In genomic region chr5:43320846-43321245, GRCh38 we compare ENCODE assay signal across 1 cellular context.
TF ChIP-seq lines count a peak whose summit lies in the region.

No MANE protein-coding gene starts in this region.

TF ChIP-seq in K562, 482 proteins besides CTCF, POLR2A, EP300 and RAD21 (continued from another document and continues in another):
- no peak for TF ChIP-seq ARID4B (CRISPR knock-in tag; IDR thresholded peaks at IDR 0.05)
- no peak for TF ChIP-seq CREB1 (IDR thresholded peaks at IDR 0.05)
- no peak for TF ChIP-seq CREB1 (CRISPR knock-in tag; IDR thresholded peaks at IDR 0.05)
- no peak for TF ChIP-seq TFAM (CRISPR knock-in tag; conservative IDR thresholded peaks at IDR 0.05)
- TF ChIP-seq LARP7 (IDR thresholded peaks at IDR 0.05) = 0 out of 2 replicates have a peak, but pooled peaks have one; percentile 33
- 0 out of 2 replicates have a peak, but pooled peaks have one; percentile 28 for TF ChIP-seq MTA3 (IDR thresholded peaks at IDR 0.05; ENCODE audit: borderline replicate concordance)
- TF ChIP-seq ZNF764 (CRISPR knock-in tag; IDR thresholded peaks at IDR 0.05; ENCODE audit: low read depth) = no peak
- no peak for TF ChIP-seq BACH1 (tag; IDR thresholded peaks at IDR 0.05)
- peak; percentile 89 for TF ChIP-seq TCF3 (CRISPR knock-in tag; IDR thresholded peaks at IDR 0.05)
- no peak for TF ChIP-seq ETS2 (tag; IDR thresholded peaks at IDR 0.05; ENCODE audit: borderline replicate concordance, poor library complexity, severe bottlenecking)
- no peak for TF ChIP-seq CHD4 (IDR thresholded peaks at IDR 0.05; ENCODE audit: insufficient read depth, insufficient replicate concordance, low read depth, low read length, poor library complexity, severe bottlenecking)
- no peak for TF ChIP-seq ZNF232 (CRISPR knock-in tag; IDR thresholded peaks at IDR 0.05)
- TF ChIP-seq SNIP1 (IDR thresholded peaks at IDR 0.05; ENCODE audit: low read depth) = no peak
- TF ChIP-seq CBX2 (IDR thresholded peaks at IDR 0.05; ENCODE audit: insufficient read depth, low read length, poor library complexity, severe bottlenecking) = no peak
- TF ChIP-seq, protein P1, sequence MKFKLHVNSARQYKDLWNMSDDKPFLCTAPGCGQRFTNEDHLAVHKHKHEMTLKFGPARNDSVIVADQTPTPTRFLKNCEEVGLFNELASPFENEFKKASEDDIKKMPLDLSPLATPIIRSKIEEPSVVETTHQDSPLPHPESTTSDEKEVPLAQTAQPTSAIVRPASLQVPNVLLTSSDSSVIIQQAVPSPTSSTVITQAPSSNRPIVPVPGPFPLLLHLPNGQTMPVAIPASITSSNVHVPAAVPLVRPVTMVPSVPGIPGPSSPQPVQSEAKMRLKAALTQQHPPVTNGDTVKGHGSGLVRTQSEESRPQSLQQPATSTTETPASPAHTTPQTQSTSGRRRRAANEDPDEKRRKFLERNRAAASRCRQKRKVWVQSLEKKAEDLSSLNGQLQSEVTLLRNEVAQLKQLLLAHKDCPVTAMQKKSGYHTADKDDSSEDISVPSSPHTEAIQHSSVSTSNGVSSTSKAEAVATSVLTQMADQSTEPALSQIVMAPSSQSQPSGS (CRISPR knock-in tag; IDR thresholded peaks at IDR 0.05) = no peak
- TF ChIP-seq HMG20B (CRISPR knock-in tag; IDR thresholded peaks at IDR 0.05) = no peak
- no peak for TF ChIP-seq SRSF9 (IDR thresholded peaks at IDR 0.05; ENCODE audit: borderline replicate concordance, low read depth, low read length)
- TF ChIP-seq MAFF (IDR thresholded peaks at IDR 0.05; ENCODE audit: low read length) = no peak
- peak; percentile 45; the same call in 1 of the 2 replicates for TF ChIP-seq STAT5A (IDR thresholded peaks at IDR 0.05; ENCODE audit: borderline replicate concordance, low read length)
- no peak for TF ChIP-seq RBM14 (IDR thresholded peaks at IDR 0.05; ENCODE audit: borderline replicate concordance, insufficient read depth, low read depth, low read length)
- TF ChIP-seq ZNF561 (CRISPR knock-in tag; conservative IDR thresholded peaks at IDR 0.05) = no peak
- no peak for TF ChIP-seq HNRNPH1 (optimal IDR thresholded peaks at IDR 0.05; ENCODE audit: low read depth, low read length)
- TF ChIP-seq ZSCAN29 (IDR thresholded peaks at IDR 0.05) = no peak
- TF ChIP-seq DDX20 (tag; IDR thresholded peaks at IDR 0.05; ENCODE audit: low read depth) = no peak
- TF ChIP-seq CBX1 (IDR thresholded peaks at IDR 0.05; ENCODE audit: low read depth) = no peak
- TF ChIP-seq, protein P2, sequence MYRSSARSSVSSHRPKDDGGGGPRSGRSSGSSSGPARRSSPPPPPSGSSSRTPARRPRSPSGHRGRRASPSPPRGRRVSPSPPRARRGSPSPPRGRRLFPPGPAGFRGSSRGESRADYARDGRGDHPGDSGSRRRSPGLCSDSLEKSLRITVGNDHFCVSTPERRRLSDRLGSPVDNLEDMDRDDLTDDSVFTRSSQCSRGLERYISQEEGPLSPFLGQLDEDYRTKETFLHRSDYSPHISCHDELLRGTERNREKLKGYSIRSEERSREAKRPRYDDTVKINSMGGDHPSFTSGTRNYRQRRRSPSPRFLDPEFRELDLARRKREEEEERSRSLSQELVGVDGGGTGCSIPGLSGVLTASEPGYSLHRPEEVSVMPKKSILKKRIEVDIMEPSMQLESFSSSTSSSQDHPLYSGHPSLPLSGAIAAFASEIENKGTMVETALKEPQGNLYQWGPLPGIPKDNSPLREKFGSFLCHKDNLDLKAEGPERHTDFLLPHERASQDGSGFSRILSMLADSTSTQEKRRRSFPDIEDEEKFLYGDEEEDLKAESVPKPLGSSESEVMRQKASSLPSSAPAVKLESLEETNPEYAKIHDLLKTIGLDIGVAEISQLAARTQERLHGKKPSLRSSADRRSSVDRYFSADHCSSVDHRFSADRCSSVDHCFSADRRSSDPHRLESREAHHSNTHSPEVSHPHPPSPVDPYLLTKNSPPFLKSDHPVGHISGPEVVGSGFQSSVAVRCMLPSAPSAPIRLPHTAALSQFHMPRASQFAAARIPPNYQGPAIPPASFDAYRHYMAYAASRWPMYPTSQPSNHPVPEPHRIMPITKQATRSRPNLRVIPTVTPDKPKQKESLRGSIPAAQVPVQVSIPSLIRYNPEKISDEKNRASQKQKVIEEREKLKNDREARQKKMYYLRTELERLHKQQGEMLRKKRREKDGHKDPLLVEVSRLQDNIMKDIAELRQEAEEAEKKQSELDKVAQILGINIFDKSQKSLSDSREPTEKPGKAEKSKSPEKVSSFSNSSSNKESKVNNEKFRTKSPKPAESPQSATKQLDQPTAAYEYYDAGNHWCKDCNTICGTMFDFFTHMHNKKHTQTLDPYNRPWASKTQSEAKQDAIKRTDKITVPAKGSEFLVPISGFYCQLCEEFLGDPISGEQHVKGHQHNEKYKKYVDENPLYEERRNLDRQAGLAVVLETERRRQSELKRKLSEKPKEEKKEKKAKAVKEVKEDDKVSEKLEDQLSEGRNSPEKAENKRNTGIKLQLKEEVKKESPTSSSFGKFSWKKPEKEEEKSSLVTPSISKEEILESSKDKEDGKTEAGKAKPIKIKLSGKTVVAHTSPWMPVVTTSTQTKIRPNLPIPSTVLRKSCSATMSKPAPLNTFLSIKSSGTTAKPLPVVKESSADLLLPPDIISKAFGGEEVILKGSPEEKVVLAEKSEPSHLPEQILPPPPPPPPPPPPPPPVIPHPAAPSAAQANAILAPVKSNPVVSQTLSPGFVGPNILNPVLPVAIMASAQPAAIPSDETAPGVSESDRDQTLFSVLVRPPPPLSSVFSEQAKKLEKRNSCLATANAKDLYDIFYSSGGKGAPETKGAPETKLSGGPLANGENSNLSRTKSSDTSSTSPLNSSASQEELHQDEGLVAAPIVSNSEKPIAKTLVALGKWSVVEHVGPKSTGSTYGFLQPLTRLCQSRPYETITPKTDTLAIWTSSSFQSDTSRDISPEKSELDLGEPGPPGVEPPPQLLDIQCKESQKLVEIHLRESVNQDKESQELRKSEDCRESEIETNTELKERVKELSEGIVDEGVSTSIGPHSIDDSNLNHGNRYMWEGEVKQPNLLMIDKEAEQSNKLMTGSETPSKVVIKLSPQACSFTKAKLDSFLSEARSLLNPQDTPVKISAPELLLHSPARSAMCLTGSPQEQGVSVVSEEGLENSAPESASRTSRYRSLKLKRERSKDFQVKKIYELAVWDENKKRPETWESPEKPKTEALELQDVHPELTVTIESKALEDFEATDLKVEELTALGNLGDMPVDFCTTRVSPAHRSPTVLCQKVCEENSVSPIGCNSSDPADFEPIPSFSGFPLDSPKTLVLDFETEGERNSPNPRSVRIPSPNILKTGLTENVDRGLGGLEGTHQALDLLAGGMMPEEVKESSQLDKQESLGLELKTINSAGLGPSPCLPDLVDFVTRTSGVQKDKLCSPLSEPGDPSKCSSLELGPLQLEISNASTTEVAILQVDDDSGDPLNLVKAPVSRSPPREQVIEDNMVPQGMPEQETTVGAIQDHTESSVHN (IDR thresholded peaks at IDR 0.05; ENCODE audit: borderline replicate concordance in 1 of 2, low read depth in 1 of 2) = no peak
- TF ChIP-seq ARID1B (IDR thresholded peaks at IDR 0.05) = peak; percentile 93
- TF ChIP-seq, protein P3, sequence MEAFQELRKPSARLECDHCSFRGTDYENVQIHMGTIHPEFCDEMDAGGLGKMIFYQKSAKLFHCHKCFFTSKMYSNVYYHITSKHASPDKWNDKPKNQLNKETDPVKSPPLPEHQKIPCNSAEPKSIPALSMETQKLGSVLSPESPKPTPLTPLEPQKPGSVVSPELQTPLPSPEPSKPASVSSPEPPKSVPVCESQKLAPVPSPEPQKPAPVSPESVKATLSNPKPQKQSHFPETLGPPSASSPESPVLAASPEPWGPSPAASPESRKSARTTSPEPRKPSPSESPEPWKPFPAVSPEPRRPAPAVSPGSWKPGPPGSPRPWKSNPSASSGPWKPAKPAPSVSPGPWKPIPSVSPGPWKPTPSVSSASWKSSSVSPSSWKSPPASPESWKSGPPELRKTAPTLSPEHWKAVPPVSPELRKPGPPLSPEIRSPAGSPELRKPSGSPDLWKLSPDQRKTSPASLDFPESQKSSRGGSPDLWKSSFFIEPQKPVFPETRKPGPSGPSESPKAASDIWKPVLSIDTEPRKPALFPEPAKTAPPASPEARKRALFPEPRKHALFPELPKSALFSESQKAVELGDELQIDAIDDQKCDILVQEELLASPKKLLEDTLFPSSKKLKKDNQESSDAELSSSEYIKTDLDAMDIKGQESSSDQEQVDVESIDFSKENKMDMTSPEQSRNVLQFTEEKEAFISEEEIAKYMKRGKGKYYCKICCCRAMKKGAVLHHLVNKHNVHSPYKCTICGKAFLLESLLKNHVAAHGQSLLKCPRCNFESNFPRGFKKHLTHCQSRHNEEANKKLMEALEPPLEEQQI (IDR thresholded peaks at IDR 0.05) = peak; percentile 84
- TF ChIP-seq NCOA1 (IDR thresholded peaks at IDR 0.05; ENCODE audit: low read depth) = peak; percentile 75; the same call in 1 of the 2 replicates
- no peak for TF ChIP-seq SLC30A9 (CRISPR knock-in tag; IDR thresholded peaks at IDR 0.05)
- 0 out of 2 replicates have a peak, but pooled peaks have one; percentile 29 for TF ChIP-seq CREB3 (tag; conservative IDR thresholded peaks at IDR 0.05; ENCODE audit: low read depth)
- TF ChIP-seq PTRF (tag; IDR thresholded peaks at IDR 0.05) = no peak
- peak in 1 of 2 experiments; percentile 64; a peak in 2 of 4 replicates for TF ChIP-seq HDAC1 (IDR thresholded peaks at IDR 0.05)
- TF ChIP-seq, protein P4, sequence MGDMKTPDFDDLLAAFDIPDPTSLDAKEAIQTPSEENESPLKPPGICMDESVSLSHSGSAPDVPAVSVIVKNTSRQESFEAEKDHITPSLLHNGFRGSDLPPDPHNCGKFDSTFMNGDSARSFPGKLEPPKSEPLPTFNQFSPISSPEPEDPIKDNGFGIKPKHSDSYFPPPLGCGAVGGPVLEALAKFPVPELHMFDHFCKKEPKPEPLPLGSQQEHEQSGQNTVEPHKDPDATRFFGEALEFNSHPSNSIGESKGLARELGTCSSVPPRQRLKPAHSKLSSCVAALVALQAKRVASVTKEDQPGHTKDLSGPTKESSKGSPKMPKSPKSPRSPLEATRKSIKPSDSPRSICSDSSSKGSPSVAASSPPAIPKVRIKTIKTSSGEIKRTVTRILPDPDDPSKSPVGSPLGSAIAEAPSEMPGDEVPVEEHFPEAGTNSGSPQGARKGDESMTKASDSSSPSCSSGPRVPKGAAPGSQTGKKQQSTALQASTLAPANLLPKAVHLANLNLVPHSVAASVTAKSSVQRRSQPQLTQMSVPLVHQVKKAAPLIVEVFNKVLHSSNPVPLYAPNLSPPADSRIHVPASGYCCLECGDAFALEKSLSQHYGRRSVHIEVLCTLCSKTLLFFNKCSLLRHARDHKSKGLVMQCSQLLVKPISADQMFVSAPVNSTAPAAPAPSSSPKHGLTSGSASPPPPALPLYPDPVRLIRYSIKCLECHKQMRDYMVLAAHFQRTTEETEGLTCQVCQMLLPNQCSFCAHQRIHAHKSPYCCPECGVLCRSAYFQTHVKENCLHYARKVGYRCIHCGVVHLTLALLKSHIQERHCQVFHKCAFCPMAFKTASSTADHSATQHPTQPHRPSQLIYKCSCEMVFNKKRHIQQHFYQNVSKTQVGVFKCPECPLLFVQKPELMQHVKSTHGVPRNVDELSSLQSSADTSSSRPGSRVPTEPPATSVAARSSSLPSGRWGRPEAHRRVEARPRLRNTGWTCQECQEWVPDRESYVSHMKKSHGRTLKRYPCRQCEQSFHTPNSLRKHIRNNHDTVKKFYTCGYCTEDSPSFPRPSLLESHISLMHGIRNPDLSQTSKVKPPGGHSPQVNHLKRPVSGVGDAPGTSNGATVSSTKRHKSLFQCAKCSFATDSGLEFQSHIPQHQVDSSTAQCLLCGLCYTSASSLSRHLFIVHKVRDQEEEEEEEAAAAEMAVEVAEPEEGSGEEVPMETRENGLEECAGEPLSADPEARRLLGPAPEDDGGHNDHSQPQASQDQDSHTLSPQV (IDR thresholded peaks at IDR 0.05) = peak; percentile 67
- no peak for TF ChIP-seq EGR1 (conservative IDR thresholded peaks at IDR 0.05)
- no peak for TF ChIP-seq XRCC4 (IDR thresholded peaks at IDR 0.05; ENCODE audit: extremely low read depth, insufficient read depth, insufficient read length)
- TF ChIP-seq ZNF217 (CRISPR knock-in tag; IDR thresholded peaks at IDR 0.05) = no peak
- TF ChIP-seq FOSL1 (tag; conservative IDR thresholded peaks at IDR 0.05) = no peak
- TF ChIP-seq CBFA2T3 (IDR thresholded peaks at IDR 0.05) = peak; percentile 96
- no peak for TF ChIP-seq L3MBTL2 (IDR thresholded peaks at IDR 0.05)
